In genomic region chr2:167480232-167480985, GRCh38 we compare ENCODE assay signal across 16 cellular contexts.
DNase-seq lines count a peak whose midpoint lies in the region; ATAC-seq and TF ChIP-seq lines count a peak whose summit lies in the region.
"Had no signal": no experiment of that assay in that cellular context is flagged by ENCODE, and none has a peak within 500 bp of the region (broad histone marks: within the 10 kb centered on the region; RNA-seq: fewer than 3 reads in every experiment).

No MANE protein-coding gene starts in this region.

- H3K36me3 Mint-ChIP-seq in H9 (ENCODE audit: insufficient read depth in 1 of 3, low read depth in 3 of 3) (peaks cover 0 to 2% (median 0%) of the 10 kb centered on the region in 3 experiments; a peak in 3 of 7 replicates), CD14-positive monocyte (no peaks in the 10 kb centered on the region)
- H3K36me3 Mint-ChIP-seq: activated naive CD8-positive, alpha-beta T cell treated with anti-CD3 and anti-CD28 coated beads, Interleukin-2, amount 10 ng/mL, durations not matched to agents 7 days and 5 days; memory B cell had no signal

- no peak overlapping the region for H3K4ac ChIP-seq in H9 (ENCODE audit: low read depth, low read length)

- intact Hi-C loops in right lobe of liver (cut with DNase I) = no loop called here
- intact Hi-C loops in CD14-positive monocyte (cut with micrococcal nuclease) = no loop called here

- ATAC-seq in right lobe of liver (peak in 3 of 4 donors; percentile 14 to 77 (median 47)), HG02642 (IDR thresholded peaks at IDR 0.05; ENCODE audit: poor library complexity, unreplicated experiment) (no peak)
- ATAC-seq: activated T-cell treated with anti-CD3 and anti-CD28 coated beads, Interleukin-2, amount 50 U/mL, for 4 hours; gastrocnemius medialis had no signal

- H4K8ac ChIP-seq in H9 (replicated peaks; ENCODE audit: insufficient read length, low read depth, low read length) = no peak overlapping the region

- H3K9me3 Mint-ChIP-seq in H9 = no peaks in the 10 kb centered on the region
- peaks cover 0 to 6% (median 2%) of the 10 kb centered on the region in 7 donors for H3K9me3 Mint-ChIP-seq in CD14-positive monocyte
- H3K9me3 Mint-ChIP-seq: activated naive CD8-positive, alpha-beta T cell treated with anti-CD3 and anti-CD28 coated beads, Interleukin-2, amount 10 ng/mL, durations not matched to agents 7 days and 5 days; activated T-cell treated with anti-CD3 and anti-CD28 coated beads, Interleukin-2, amount 50 U/mL, for 4 hours had no signal

- H3K27me3 Mint-ChIP-seq in H9 (ENCODE audit: low read depth) (no peaks in the 10 kb centered on the region), CD14-positive monocyte (ENCODE audit: low read depth in 3 of 3) (peaks cover 0 to 3% (median under 1%) of the 10 kb centered on the region in 3 donors)
- H3K27me3 Mint-ChIP-seq: activated naive CD8-positive, alpha-beta T cell treated with anti-CD3 and anti-CD28 coated beads, Interleukin-2, amount 10 ng/mL, durations not matched to agents 7 days and 5 days; memory B cell had no signal

- peak overlapping the region; percentile 21 for H3K27ac ChIP-seq in H9 (ENCODE audit: insufficient read length, low read depth, low read length)
- no peak overlapping the region for H3K27ac ChIP-seq in right lobe of liver
- H3K27ac ChIP-seq: gastrocnemius medialis, Peyer's patch had no signal

- no peaks in the 10 kb centered on the region for H3K9me3 ChIP-seq in H9 (ENCODE audit: control insufficient read depth, low read depth, low read length)
- no peaks in the 10 kb centered on the region for H3K9me3 ChIP-seq in right lobe of liver
- H3K9me3 ChIP-seq: gastrocnemius medialis, Peyer's patch had no signal

- no peaks in the 10 kb centered on the region for H4K20me1 ChIP-seq in H9 (ENCODE audit: control insufficient read depth, insufficient read depth, insufficient read length)

- H2BK120ac ChIP-seq in H9 (ENCODE audit: low read depth, low read length, poor library complexity, severe bottlenecking) = peak overlapping the region; percentile 36

- TF ChIP-seq POLR2A in right lobe of liver (IDR thresholded peaks at IDR 0.05) = no peak

- no peak overlapping the region for H2BK5ac ChIP-seq in H9 (ENCODE audit: insufficient read length, low read length)

- TF ChIP-seq CTCF in H9 (conservative IDR thresholded peaks at IDR 0.05) (no peak), right lobe of liver (IDR thresholded peaks at IDR 0.05) (no peak), CD14-positive monocyte (IDR thresholded peaks at IDR 0.05) (no peak)

- H3K79me1 ChIP-seq in H9 (ENCODE audit: insufficient read depth, low read depth, low read length, poor library complexity, severe bottlenecking) = no peaks in the 10 kb centered on the region

- no peak overlapping the region for H3K4me2 ChIP-seq in H9 (ENCODE audit: insufficient read depth, insufficient read length, low read length)

- no peak overlapping the region for H2BK15ac ChIP-seq in H9 (ENCODE audit: low read depth, low read length)

- no peaks in the 10 kb centered on the region for H3K79me2 ChIP-seq in H9 (ENCODE audit: insufficient read depth, low read length)

- no peak overlapping the region for H3K9ac ChIP-seq in H9 (ENCODE audit: extremely low read depth, insufficient read length, low read length)

- no peak overlapping the region for H2BK12ac ChIP-seq in H9 (ENCODE audit: insufficient read length, low read depth, low read length)

- no peak overlapping the region for H2AFZ ChIP-seq in H9 (ENCODE audit: low read length)

- H3K27ac Mint-ChIP-seq in H9 = peak overlapping the region; percentile 78 to 94 (median 91)
- no peak overlapping the region for H3K27ac Mint-ChIP-seq in CD14-positive monocyte
- H3K27ac Mint-ChIP-seq: activated naive CD8-positive, alpha-beta T cell treated with anti-CD3 and anti-CD28 coated beads, Interleukin-2, amount 10 ng/mL, durations not matched to agents 7 days and 5 days; memory B cell had no signal

- H3K56ac ChIP-seq in H9 (ENCODE audit: insufficient read length, low read depth, low read length) = no peak overlapping the region

- peak overlapping the region; percentile 4 for H3K18ac ChIP-seq in H9 (ENCODE audit: insufficient read length, low read depth, low read length)

- H3K4me3 ChIP-seq in right lobe of liver = no peak overlapping the region
- H3K4me3 ChIP-seq: gastrocnemius medialis, Peyer's patch had no signal

- H4K5ac ChIP-seq in H9 (ENCODE audit: insufficient read length, low read depth, low read length) = no peak overlapping the region

- DNase-seq in ACHN (peak; percentile 7), H9 (peak; percentile 30), NCI-H82 (lab: John Stamatoyannopoulos, UW) (peak; percentile 77), right lobe of liver (no peak), NCI-H226 (no peak), CD14-positive monocyte (ENCODE audit: low spot score) (no peak)
- DNase-seq in stimulated activated CD4-positive, alpha-beta T cell treated with anti-CD3 and anti-CD28 coated beads, Interleukin-2, amount 100 ng/mL, for 24 hours = no peak
- DNase-seq: activated naive CD8-positive, alpha-beta T cell treated with anti-CD3 and anti-CD28 coated beads, Interleukin-2, amount 10 ng/mL, durations not matched to agents 7 days and 5 days; activated T-cell treated with anti-CD3 and anti-CD28 coated beads, Interleukin-2, amount 50 U/mL, for 4 hours; AML-193; gastrocnemius medialis; NCI-H1436; Peyer's patch; T-helper 1 cell had no signal

- H4K91ac ChIP-seq in H9 (ENCODE audit: insufficient read length, low read depth, low read length) = no peak overlapping the region

- no peak overlapping the region for H2BK20ac ChIP-seq in H9 (ENCODE audit: low read depth, low read length, poor library complexity, severe bottlenecking)

- H3K27me3 ChIP-seq in H9 (ENCODE audit: insufficient read depth, low read length) (no peaks in the 10 kb centered on the region), right lobe of liver (no peaks in the 10 kb centered on the region)
- H3K27me3 ChIP-seq: gastrocnemius medialis, Peyer's patch had no signal

- no peak overlapping the region for H3T11ph ChIP-seq in H9 (ENCODE audit: low read length)

- no peaks in the 10 kb centered on the region for H3K36me3 ChIP-seq in right lobe of liver
- H3K36me3 ChIP-seq: gastrocnemius medialis, Peyer's patch had no signal

- in situ Hi-C loops in ACHN (cut with HindIII; ENCODE audit: low pct_ligation_motif_present, low pct_unique_long_range_greater_than_20kb, low sequenced_read_pairs) = no loop called here

- no peak overlapping the region for H2AK5ac ChIP-seq in H9 (ENCODE audit: insufficient read length, low read length)

- H3K4me1 ChIP-seq in H9 (ENCODE audit: insufficient read depth, low read length) (peaks cover 13% of the 10 kb centered on the region), right lobe of liver (no peaks in the 10 kb centered on the region)
- H3K4me1 ChIP-seq: gastrocnemius medialis, Peyer's patch had no signal

- WGBS in H9 (ENCODE audit: extremely low coverage, insufficient read length, low lambda C conversion rate) = no CpG with 5 or more reads among the region's 6 CpGs
- 46% methylated on average over 3 of the region's 6 CpGs for WGBS in right lobe of liver (ENCODE audit: insufficient coverage, low coverage, low lambda C conversion rate, missing lambda C conversion rate)

- no peaks in the 10 kb centered on the region for H3K23me2 ChIP-seq in H9 (ENCODE audit: insufficient read length, low read depth, low read length, poor library complexity, severe bottlenecking)

- no peak overlapping the region for H3K23ac ChIP-seq in H9 (ENCODE audit: insufficient read length, low read depth, low read length)

- H3K4me3 Mint-ChIP-seq in H9 (no peak overlapping the region; a peak in 1 of 5 replicates), CD14-positive monocyte (no peak overlapping the region)
- H3K4me3 Mint-ChIP-seq: activated naive CD8-positive, alpha-beta T cell treated with anti-CD3 and anti-CD28 coated beads, Interleukin-2, amount 10 ng/mL, durations not matched to agents 7 days and 5 days; activated T-cell treated with anti-CD3 and anti-CD28 coated beads, Interleukin-2, amount 50 U/mL, for 4 hours; memory B cell had no signal

- no peak overlapping the region for H3K14ac ChIP-seq in H9 (ENCODE audit: insufficient read depth, low read length)

- peaks cover 38 to 44% of the 10 kb centered on the region in 2 experiments for H3K4me1 Mint-ChIP-seq in H9
- no peaks in the 10 kb centered on the region for H3K4me1 Mint-ChIP-seq in CD14-positive monocyte
- H3K4me1 Mint-ChIP-seq: activated naive CD8-positive, alpha-beta T cell treated with anti-CD3 and anti-CD28 coated beads, Interleukin-2, amount 10 ng/mL, durations not matched to agents 7 days and 5 days; memory B cell had no signal

Comparison
In these comparisons a context has a peak if more than half of its experiments do, and no peak if none do; other contexts are left out.
1. DNase-seq: peak in ACHN (single experiment), H9 (single experiment) and NCI-H82 (single experiment); none in right lobe of liver (0 of 3), NCI-H226 (single experiment), CD14-positive monocyte (single experiment) and stimulated activated CD4-positive, alpha-beta T cell treated with anti-CD3 and anti-CD28 coated beads, Interleukin-2, amount 100 ng/mL, for 24 hours (0 of 2).
2. H3K27ac Mint-ChIP-seq: peak in H9 (3 of 3); none in CD14-positive monocyte (0 of 7).